In genomic region chr5:157366741-157367684, GRCh38 we compare ENCODE assay signal across 8 cellular contexts.
A peak's percentile ranks its signal among the peaks of the same experiment; 100 is the strongest.
DNase-seq lines count a peak whose midpoint lies in the region; ATAC-seq lines count a peak whose summit lies in the region.

No MANE protein-coding gene starts in this region.

- POLR2A ChIA-PET in activated CD8-positive, alpha-beta T cell treated with anti-CD3 and anti-CD28 coated beads, Interleukin-2, amount 10 ng/mL, durations not matched to agents 7 days and 5 days (lab: Charles Lee): no interaction called here

- DNase-seq in NCI-H82 (lab: John Stamatoyannopoulos, UW) (peak; percentile 19), NCI-H82 treated with DMSO at 0.1 percent for 48 hours (lab: John Stamatoyannopoulos, UW; ENCODE audit: unreplicated experiment) (no peak), hepatic stellate cell (ENCODE audit: low spot score) (peak; percentile 66), superior temporal gyrus (ENCODE audit: extremely low spot score) (peak; percentile 62), NCI-H2029 treated with DMSO at 0.1 percent for 48 hours (lab: John Stamatoyannopoulos, UW) (no peak)
- DNase-seq in activated CD8-positive, alpha-beta T cell treated with anti-CD3 and anti-CD28 coated beads, Interleukin-2, amount 10 ng/mL, durations not matched to agents 7 days and 5 days: no peak
- DNase-seq in T-helper 2 cell treated with Interferon-gamma antibody and Interleukin-4, amounts not matched to agents 5 μg/mL and 100 μg/mL, for 36 hours (ENCODE audit: low spot score): no peak

- no peaks in the 10 kb centered on the region for H3K4me1 Mint-ChIP-seq in activated CD8-positive, alpha-beta T cell treated with anti-CD3 and anti-CD28 coated beads, Interleukin-2, amount 10 ng/mL, durations not matched to agents 7 days and 5 days (ENCODE audit: low read depth)
- H3K4me1 Mint-ChIP-seq in T-helper 2 cell treated with Interferon-gamma antibody and Interleukin-4, amounts not matched to agents 5 μg/mL and 100 μg/mL, for 36 hours (ENCODE audit: low read depth): peaks cover 1% of the 10 kb centered on the region

- H3K4me3 Mint-ChIP-seq in activated CD8-positive, alpha-beta T cell treated with anti-CD3 and anti-CD28 coated beads, Interleukin-2, amount 10 ng/mL, durations not matched to agents 7 days and 5 days: no peak overlapping the region
- H3K4me3 Mint-ChIP-seq in T-helper 2 cell treated with Interferon-gamma antibody and Interleukin-4, amounts not matched to agents 5 μg/mL and 100 μg/mL, for 36 hours: no peak overlapping the region

- CTCF ChIA-PET in activated CD8-positive, alpha-beta T cell treated with anti-CD3 and anti-CD28 coated beads, Interleukin-2, amount 10 ng/mL, durations not matched to agents 7 days and 5 days (lab: Charles Lee): no interaction called here

- no peaks in the 10 kb centered on the region for H3K9me3 Mint-ChIP-seq in activated CD8-positive, alpha-beta T cell treated with anti-CD3 and anti-CD28 coated beads, Interleukin-2, amount 10 ng/mL, durations not matched to agents 7 days and 5 days (ENCODE audit: insufficient read depth)
- H3K9me3 Mint-ChIP-seq in T-helper 2 cell treated with Interferon-gamma antibody and Interleukin-4, amounts not matched to agents 5 μg/mL and 100 μg/mL, for 36 hours: no peaks in the 10 kb centered on the region

- H3K27ac Mint-ChIP-seq in activated CD8-positive, alpha-beta T cell treated with anti-CD3 and anti-CD28 coated beads, Interleukin-2, amount 10 ng/mL, durations not matched to agents 7 days and 5 days: peak overlapping the region; percentile 13
- H3K27ac Mint-ChIP-seq in T-helper 2 cell treated with Interferon-gamma antibody and Interleukin-4, amounts not matched to agents 5 μg/mL and 100 μg/mL, for 36 hours: no peak overlapping the region

- no peaks in the 10 kb centered on the region for H3K27me3 Mint-ChIP-seq in activated CD8-positive, alpha-beta T cell treated with anti-CD3 and anti-CD28 coated beads, Interleukin-2, amount 10 ng/mL, durations not matched to agents 7 days and 5 days (ENCODE audit: low read depth)
- H3K27me3 Mint-ChIP-seq in T-helper 2 cell treated with Interferon-gamma antibody and Interleukin-4, amounts not matched to agents 5 μg/mL and 100 μg/mL, for 36 hours (ENCODE audit: low read depth): no peaks in the 10 kb centered on the region

- ATAC-seq in activated CD8-positive, alpha-beta T cell treated with anti-CD3 and anti-CD28 coated beads, Interleukin-2, amount 10 ng/mL, durations not matched to agents 7 days and 5 days: no peak
- no peak for ATAC-seq in HG02798 (IDR thresholded peaks at IDR 0.05; ENCODE audit: poor library complexity, unreplicated experiment)

- H3K36me3 Mint-ChIP-seq in activated CD8-positive, alpha-beta T cell treated with anti-CD3 and anti-CD28 coated beads, Interleukin-2, amount 10 ng/mL, durations not matched to agents 7 days and 5 days (ENCODE audit: low read depth): peaks cover 77% of the 10 kb centered on the region
- H3K36me3 Mint-ChIP-seq in T-helper 2 cell treated with Interferon-gamma antibody and Interleukin-4, amounts not matched to agents 5 μg/mL and 100 μg/mL, for 36 hours (ENCODE audit: low read depth): peaks cover 66% of the 10 kb centered on the region

Comparison
In these comparisons a context has a peak if more than half of its experiments do, and no peak if none do; other contexts are left out.
1. DNase-seq: peak in NCI-H82 (single experiment), hepatic stellate cell (single experiment) and superior temporal gyrus (single experiment); none in NCI-H82 treated with DMSO at 0.1 percent for 48 hours (single experiment), activated CD8-positive, alpha-beta T cell treated with anti-CD3 and anti-CD28 coated beads, Interleukin-2, amount 10 ng/mL, durations not matched to agents 7 days and 5 days (single experiment), T-helper 2 cell treated with Interferon-gamma antibody and Interleukin-4, amounts not matched to agents 5 μg/mL and 100 μg/mL, for 36 hours (single experiment) and NCI-H2029 treated with DMSO at 0.1 percent for 48 hours (single experiment).